Comparison of ENCODE assay signal across 2 cellular contexts in genomic region chr12:7026854-7027253, GRCh38.
TF ChIP-seq lines count a peak whose summit lies in the region.

No MANE protein-coding gene starts in this region.

TF ChIP-seq in HEK293T, 16 proteins besides CTCF, POLR2A, EP300 and RAD21:
- TF ChIP-seq SP1 (IDR thresholded peaks at IDR 0.05) (no peak), PKNOX1 (IDR thresholded peaks at IDR 0.05) (0 out of 2 replicates have a peak, but pooled peaks have one; percentile 33), ZNF384 (IDR thresholded peaks at IDR 0.05) (no peak)
TF ChIP-seq in HEK293T: peak in this region for 1.

TF ChIP-seq in K562, 482 proteins besides CTCF, POLR2A, EP300 and RAD21 (continues in another document):
- TF ChIP-seq TEAD4 (IDR thresholded peaks at IDR 0.05; ENCODE audit: low read length), result peak; percentile 61
- TF ChIP-seq TEAD4 (CRISPR knock-in tag; IDR thresholded peaks at IDR 0.05; ENCODE audit: borderline replicate concordance), result no peak
- no peak for TF ChIP-seq NR4A1 (CRISPR knock-in tag; IDR thresholded peaks at IDR 0.05)
- TF ChIP-seq NR4A1 (tag; IDR thresholded peaks at IDR 0.05), result no peak
- TF ChIP-seq TRIM24 (IDR thresholded peaks at IDR 0.05), result peak; percentile 27 to 57; a peak in 1 of 4 replicates
- no peak for TF ChIP-seq STAG1 (CRISPR knock-in tag; IDR thresholded peaks at IDR 0.05; ENCODE audit: borderline replicate concordance)
- TF ChIP-seq FOXP4 (CRISPR knock-in tag; IDR thresholded peaks at IDR 0.05; ENCODE audit: borderline replicate concordance), result no peak
- TF ChIP-seq, protein P1, sequence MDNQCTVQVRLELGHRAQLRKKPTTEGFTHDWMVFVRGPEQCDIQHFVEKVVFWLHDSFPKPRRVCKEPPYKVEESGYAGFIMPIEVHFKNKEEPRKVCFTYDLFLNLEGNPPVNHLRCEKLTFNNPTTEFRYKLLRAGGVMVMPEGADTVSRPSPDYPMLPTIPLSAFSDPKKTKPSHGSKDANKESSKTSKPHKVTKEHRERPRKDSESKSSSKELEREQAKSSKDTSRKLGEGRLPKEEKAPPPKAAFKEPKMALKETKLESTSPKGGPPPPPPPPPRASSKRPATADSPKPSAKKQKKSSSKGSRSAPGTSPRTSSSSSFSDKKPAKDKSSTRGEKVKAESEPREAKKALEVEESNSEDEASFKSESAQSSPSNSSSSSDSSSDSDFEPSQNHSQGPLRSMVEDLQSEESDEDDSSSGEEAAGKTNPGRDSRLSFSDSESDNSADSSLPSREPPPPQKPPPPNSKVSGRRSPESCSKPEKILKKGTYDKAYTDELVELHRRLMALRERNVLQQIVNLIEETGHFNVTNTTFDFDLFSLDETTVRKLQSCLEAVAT (IDR thresholded peaks at IDR 0.05), result no peak
- TF ChIP-seq SMARCA4 (IDR thresholded peaks at IDR 0.05), result peak; percentile 57; the same call in 1 of the 2 replicates
- TF ChIP-seq RB1 (IDR thresholded peaks at IDR 0.05; ENCODE audit: low read depth), result no peak
- TF ChIP-seq WHSC1 (IDR thresholded peaks at IDR 0.05; ENCODE audit: low read length), result no peak
- TF ChIP-seq ZNF431 (CRISPR knock-in tag; IDR thresholded peaks at IDR 0.05), result no peak
- no peak for TF ChIP-seq ETV5 (CRISPR knock-in tag; IDR thresholded peaks at IDR 0.05; ENCODE audit: low read depth)
- peak; percentile 83 for TF ChIP-seq CBFA2T3 (IDR thresholded peaks at IDR 0.05)
- TF ChIP-seq PKNOX1 (IDR thresholded peaks at IDR 0.05), result peak; percentile 61
- TF ChIP-seq KLF13 (tag; IDR thresholded peaks at IDR 0.05; ENCODE audit: borderline replicate concordance, low read depth), result no peak
- TF ChIP-seq ZNF384 (IDR thresholded peaks at IDR 0.05; ENCODE audit: low read depth, low read length), result 0 out of 2 replicates have a peak, but pooled peaks have one; percentile 56
- TF ChIP-seq E2F8 (IDR thresholded peaks at IDR 0.05; ENCODE audit: low read depth, partially characterized antibody), result no peak
- 0 out of 2 replicates have a peak, but pooled peaks have one; percentile 20 for TF ChIP-seq POLR2AphosphoS5 (IDR thresholded peaks at IDR 0.05; ENCODE audit: control insufficient read depth, insufficient read depth, low read depth, low read length)
- TF ChIP-seq ZNF785 (CRISPR knock-in tag; IDR thresholded peaks at IDR 0.05), result no peak
- TF ChIP-seq, protein P2, sequence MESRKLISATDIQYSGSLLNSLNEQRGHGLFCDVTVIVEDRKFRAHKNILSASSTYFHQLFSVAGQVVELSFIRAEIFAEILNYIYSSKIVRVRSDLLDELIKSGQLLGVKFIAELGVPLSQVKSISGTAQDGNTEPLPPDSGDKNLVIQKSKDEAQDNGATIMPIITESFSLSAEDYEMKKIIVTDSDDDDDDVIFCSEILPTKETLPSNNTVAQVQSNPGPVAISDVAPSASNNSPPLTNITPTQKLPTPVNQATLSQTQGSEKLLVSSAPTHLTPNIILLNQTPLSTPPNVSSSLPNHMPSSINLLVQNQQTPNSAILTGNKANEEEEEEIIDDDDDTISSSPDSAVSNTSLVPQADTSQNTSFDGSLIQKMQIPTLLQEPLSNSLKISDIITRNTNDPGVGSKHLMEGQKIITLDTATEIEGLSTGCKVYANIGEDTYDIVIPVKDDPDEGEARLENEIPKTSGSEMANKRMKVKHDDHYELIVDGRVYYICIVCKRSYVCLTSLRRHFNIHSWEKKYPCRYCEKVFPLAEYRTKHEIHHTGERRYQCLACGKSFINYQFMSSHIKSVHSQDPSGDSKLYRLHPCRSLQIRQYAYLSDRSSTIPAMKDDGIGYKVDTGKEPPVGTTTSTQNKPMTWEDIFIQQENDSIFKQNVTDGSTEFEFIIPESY (CRISPR knock-in tag; IDR thresholded peaks at IDR 0.05), result no peak
- TF ChIP-seq ZNF740 (CRISPR knock-in tag; IDR thresholded peaks at IDR 0.05), result no peak
- no peak for TF ChIP-seq ZNF740 (tag; IDR thresholded peaks at IDR 0.05)
- no peak for TF ChIP-seq ZNF695 (CRISPR knock-in tag; IDR thresholded peaks at IDR 0.05)
- peak; percentile 78 for TF ChIP-seq TCF3 (CRISPR knock-in tag; IDR thresholded peaks at IDR 0.05)
- TF ChIP-seq NRF1 (conservative IDR thresholded peaks at IDR 0.05 in 1 of 2, IDR thresholded peaks at IDR 0.05 in 1 of 2), result no peak
- TF ChIP-seq NCOR1 (IDR thresholded peaks at IDR 0.05), result peak; percentile 24; the same call in 1 of the 2 replicates
- no peak for TF ChIP-seq SNAPC5 (CRISPR knock-in tag; IDR thresholded peaks at IDR 0.05)
- no peak for TF ChIP-seq TBP (optimal IDR thresholded peaks at IDR 0.05; ENCODE audit: low read depth, low read length)
- no peak for TF ChIP-seq RBFOX2 (IDR thresholded peaks at IDR 0.05; ENCODE audit: low read depth, low read length)
- TF ChIP-seq DPF2 (IDR thresholded peaks at IDR 0.05), result peak; percentile 51; the same call in 1 of the 2 replicates
- no peak for TF ChIP-seq KDM2B (CRISPR knock-in tag; IDR thresholded peaks at IDR 0.05)
- no peak for TF ChIP-seq ZNF655 (CRISPR knock-in tag; IDR thresholded peaks at IDR 0.05)
- TF ChIP-seq BCL6 (CRISPR knock-in tag; IDR thresholded peaks at IDR 0.05), result no peak
- TF ChIP-seq, protein P3, sequence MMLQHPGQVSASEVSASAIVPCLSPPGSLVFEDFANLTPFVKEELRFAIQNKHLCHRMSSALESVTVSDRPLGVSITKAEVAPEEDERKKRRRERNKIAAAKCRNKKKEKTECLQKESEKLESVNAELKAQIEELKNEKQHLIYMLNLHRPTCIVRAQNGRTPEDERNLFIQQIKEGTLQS (IDR thresholded peaks at IDR 0.05), result peak; percentile 60; the same call in 1 of the 2 replicates
- TF ChIP-seq, protein P3 (CRISPR knock-in tag; conservative IDR thresholded peaks at IDR 0.05), result no peak
- no peak for TF ChIP-seq SNIP1 (IDR thresholded peaks at IDR 0.05; ENCODE audit: low read depth)
- no peak for TF ChIP-seq ATF2 (CRISPR knock-in tag; IDR thresholded peaks at IDR 0.05)
- no peak for TF ChIP-seq DEAF1 (CRISPR knock-in tag; IDR thresholded peaks at IDR 0.05)
- no peak for TF ChIP-seq PHB (CRISPR knock-in tag; IDR thresholded peaks at IDR 0.05)
- TF ChIP-seq ZNF41 (CRISPR knock-in tag; conservative IDR thresholded peaks at IDR 0.05), result no peak
- TF ChIP-seq GTF2F1 (IDR thresholded peaks at IDR 0.05; ENCODE audit: low read depth, low read length), result no peak
- TF ChIP-seq E2F5 (CRISPR knock-in tag; IDR thresholded peaks at IDR 0.05), result no peak
- TF ChIP-seq IRF2 (CRISPR knock-in tag; IDR thresholded peaks at IDR 0.05), result no peak
- no peak for TF ChIP-seq BMI1 (IDR thresholded peaks at IDR 0.05; ENCODE audit: low read length)
- no peak for TF ChIP-seq GABPA (tag; conservative IDR thresholded peaks at IDR 0.05; ENCODE audit: low read depth)
- no peak for TF ChIP-seq XRCC3 (IDR thresholded peaks at IDR 0.05)
- no peak for TF ChIP-seq MYC (IDR thresholded peaks at IDR 0.05; ENCODE audit: low read depth, low read length)
- TF ChIP-seq MYC (CRISPR knock-in tag; IDR thresholded peaks at IDR 0.05; ENCODE audit: borderline replicate concordance, low read depth), result no peak
- no peak for TF ChIP-seq NUFIP1 (IDR thresholded peaks at IDR 0.05; ENCODE audit: partially characterized antibody)
- no peak for TF ChIP-seq KLF6 (CRISPR knock-in tag; IDR thresholded peaks at IDR 0.05; ENCODE audit: borderline replicate concordance)
- TF ChIP-seq PHTF2 (CRISPR knock-in tag; IDR thresholded peaks at IDR 0.05), result no peak
- TF ChIP-seq GATAD2A (IDR thresholded peaks at IDR 0.05), result no peak
- no peak for TF ChIP-seq ETS2 (tag; IDR thresholded peaks at IDR 0.05; ENCODE audit: borderline replicate concordance, poor library complexity, severe bottlenecking)
